Comparison of ENCODE assay signal across 10 cellular contexts in genomic region chr9:694499-695154, GRCh38.
DNase-seq lines count a peak whose midpoint lies in the region; ATAC-seq, FAIRE-seq and TF ChIP-seq lines count a peak whose summit lies in the region.
"Had no signal": no experiment of that assay in that cellular context is flagged by ENCODE, and none has a peak within 500 bp of the region (broad histone marks: within the 10 kb centered on the region; RNA-seq: fewer than 3 reads in every experiment).

No MANE protein-coding gene starts in this region.

- H3K9me3 ChIP-seq in HepG2 (ENCODE audit: low read length), result no peaks in the 10 kb centered on the region
- no peaks in the 10 kb centered on the region for H3K9me3 ChIP-seq in spleen

- H3K27me3 ChIP-seq in HepG2 (ENCODE audit: control insufficient read depth in 1 of 2, insufficient read depth in 2 of 2, low read length in 2 of 2) (no peaks in the 10 kb centered on the region), spleen (replicated peaks in 1 of 7) (no peaks in the 10 kb centered on the region)

- H3K4me1 ChIP-seq in HepG2 (ENCODE audit: insufficient read depth, low read length), result peaks cover 97% of the 10 kb centered on the region
- peaks cover 0 to 28% (median 13%) of the 10 kb centered on the region in 6 donors for H3K4me1 ChIP-seq in spleen

- no peaks in the 10 kb centered on the region for H3K36me3 Mint-ChIP-seq in chondrocyte (ENCODE audit: low read depth)
- H3K36me3 Mint-ChIP-seq: naive B cell had no signal

- H3K27ac Mint-ChIP-seq in chondrocyte (ENCODE audit: unreplicated experiment), result peak overlapping the region; percentile 96
- H3K27ac Mint-ChIP-seq: activated CD4-positive, alpha-beta T cell treated with anti-CD3 and anti-CD28 coated beads, Interleukin-2, amount 10 ng/mL, durations not matched to agents 7 days and 5 days had no signal

- CTCF ChIA-PET in HepG2 (lab: Yijun Ruan, JAX; ENCODE audit: low intra/inter-chr PET ratio, low total read pairs), result no interaction called here

- ATAC-seq in HepG2, result peak; percentile 19; the same call in 2 of the 3 replicates

- TF ChIP-seq RAD21 in HepG2 (CRISPR knock-in tag; IDR thresholded peaks at IDR 0.05), result no peak

- intact Hi-C loops in HepG2 (cut with micrococcal nuclease; ENCODE audit: unreplicated experiment), result no loop called here
- intact Hi-C loops in spleen (cut with DNase I; ENCODE audit: low total_unique reads), result no loop called here

- peak overlapping the region; percentile 59 for H3K4me2 ChIP-seq in HepG2 (ENCODE audit: low read depth, low read length)

- in situ Hi-C loops in HepG2 (cut with HindIII; ENCODE audit: extremely low pct_ligation_motif_present, low pct_unique_long_range_greater_than_20kb), result no loop called here

- H3K27ac ChIP-seq in HepG2 (ENCODE audit: extremely low read length, insufficient read depth, low read length) (peak overlapping the region; percentile 31), spleen (peak overlapping the region in 6 of 8 donors; percentile 0 to 68 (median 60))

- TF ChIP-seq EP300 in HepG2 (IDR thresholded peaks at IDR 0.05; ENCODE audit: low read depth in 2 of 2, low read length in 2 of 2), result no peak
- TF ChIP-seq EP300 in HepG2 (CRISPR knock-in tag; IDR thresholded peaks at IDR 0.05; ENCODE audit: borderline replicate concordance), result no peak

- 66% methylated on average over 5 of the region's 8 CpGs for WGBS in HepG2 (ENCODE audit: low lambda C conversion rate)
- 66 to 83% (median 78%) methylated on average over 8 of the region's 8 CpGs for WGBS in spleen, 5 donors

- H3K4me3 ChIP-seq in HepG2 (replicated peaks in 1 of 3; ENCODE audit: insufficient read depth in 1 of 3, low read depth in 2 of 3, low read length in 3 of 3) (no peak overlapping the region), spleen (peak overlapping the region in 1 of 8 donors; percentile 37)

- no peak; a peak in 1 of 4 replicates for TF ChIP-seq POLR2A in HepG2 (IDR thresholded peaks at IDR 0.05; ENCODE audit: insufficient read depth in 1 of 2, low read depth in 2 of 2, low read length in 2 of 2)
- no peak for TF ChIP-seq POLR2A in spleen (IDR thresholded peaks at IDR 0.05)

- H4K20me1 ChIP-seq in HepG2 (ENCODE audit: insufficient read depth, low read length), result peaks cover 20% of the 10 kb centered on the region; the same call in 1 of the 2 replicates

- peak overlapping the region; percentile 7; the same call in 1 of the 2 replicates for H3K9ac ChIP-seq in HepG2 (ENCODE audit: insufficient read depth, low read depth, low read length)

- H3K27me3 Mint-ChIP-seq in chondrocyte (ENCODE audit: low read depth), result no peaks in the 10 kb centered on the region

- no peaks in the 10 kb centered on the region for H3K9me3 Mint-ChIP-seq in chondrocyte (ENCODE audit: low read depth)
- H3K9me3 Mint-ChIP-seq: activated CD4-positive, alpha-beta T cell treated with anti-CD3 and anti-CD28 coated beads, Interleukin-2, amount 10 ng/mL, durations not matched to agents 7 days and 5 days had no signal

- H3K79me2 ChIP-seq in HepG2 (ENCODE audit: insufficient read depth, low read length), result peaks cover 98% of the 10 kb centered on the region

- peak; percentile 75 for DNase-seq in HPDE6-E6E7 (ENCODE audit: extremely low spot score)
- DNase-seq in chondrocyte (ENCODE audit: low spot score), result no peak
- DNase-seq in HepG2 (ENCODE audit: low spot score), result no peak
- DNase-seq in spleen, result no peak
- DNase-seq in activated CD4-positive, alpha-beta T cell treated with anti-CD3 and anti-CD28 coated beads for 1 hour, result no peak
- no peak for DNase-seq in cerebellar nuclear complex (lab: John Stamatoyannopoulos, UW)
- no peak for DNase-seq in islet precursor cell
- DNase-seq in effector CD4-positive, alpha-beta T cell, result no peak
- DNase-seq: activated CD4-positive, alpha-beta T cell treated with anti-CD3 and anti-CD28 coated beads, Interleukin-2, amount 10 ng/mL, durations not matched to agents 7 days and 5 days; naive B cell had no signal

- FAIRE-seq in HepG2 (lab: Jason Lieb, UNC), result no peak

- no peak for TF ChIP-seq CTCF in chondrocyte (IDR thresholded peaks at IDR 0.05)
- no peak for TF ChIP-seq CTCF in HepG2 (CRISPR knock-in tag; IDR thresholded peaks at IDR 0.05)
- TF ChIP-seq CTCF in spleen (IDR thresholded peaks at IDR 0.05 in 8 of 11, conservative IDR thresholded peaks at IDR 0.05 in 3 of 11), result no peak

- H3K4me3 Mint-ChIP-seq in chondrocyte (ENCODE audit: unreplicated experiment), result peak overlapping the region; percentile 69
- H3K4me3 Mint-ChIP-seq: activated CD4-positive, alpha-beta T cell treated with anti-CD3 and anti-CD28 coated beads, Interleukin-2, amount 10 ng/mL, durations not matched to agents 7 days and 5 days had no signal

- BruUV-seq in HepG2 (replicated peaks; lab: Mats Ljungman, UMichigan), result no TSS peak

- POLR2A ChIA-PET in HepG2 (lab: Yijun Ruan, JAX), result interaction anchor here (1.3 to 5.0 kb wide), 6 partner anchors 9 to 21 kb away, joined by 3 to 63 read pairs (median 14); no protein-coding TSS in a partner anchor

- peaks cover 3 to 39% of the 10 kb centered on the region in 2 experiments; a peak in 3 of 5 replicates for H3K36me3 ChIP-seq in HepG2 (replicated peaks in 1 of 2; ENCODE audit: control insufficient read depth in 1 of 2, insufficient read depth in 2 of 2, low read length in 2 of 2)
- no peaks in the 10 kb centered on the region for H3K36me3 ChIP-seq in spleen

- H3K4me1 Mint-ChIP-seq in chondrocyte (ENCODE audit: low read depth), result peaks cover 75% of the 10 kb centered on the region

- H2AFZ ChIP-seq in HepG2 (ENCODE audit: low read length), result no peak overlapping the region

TF ChIP-seq in HepG2, 621 proteins besides CTCF, POLR2A, EP300 and RAD21 (continues in another document):
- TF ChIP-seq ARID2 (CRISPR knock-in tag; IDR thresholded peaks at IDR 0.05; ENCODE audit: borderline replicate concordance) (no peak), FOSL2 (CRISPR knock-in tag; IDR thresholded peaks at IDR 0.05) (peak; percentile 2; the same call in 1 of the 2 replicates), ZNF780A (CRISPR knock-in tag; IDR thresholded peaks at IDR 0.05) (no peak), ZNF652 (CRISPR knock-in tag; IDR thresholded peaks at IDR 0.05; ENCODE audit: borderline replicate concordance, low read depth) (peak; percentile 70), HNRNPL (IDR thresholded peaks at IDR 0.05; ENCODE audit: low read depth, low read length) (0 out of 2 replicates have a peak, but pooled peaks have one; percentile 55), ZFP91 (CRISPR knock-in tag; IDR thresholded peaks at IDR 0.05; ENCODE audit: borderline replicate concordance) (peak; percentile 32; the same call in 1 of the 2 replicates), ZNF556 (CRISPR knock-in tag; IDR thresholded peaks at IDR 0.05; ENCODE audit: borderline replicate concordance) (no peak), ZNF615 (CRISPR knock-in tag; IDR thresholded peaks at IDR 0.05; ENCODE audit: borderline replicate concordance) (no peak), SCMH1 (CRISPR knock-in tag; IDR thresholded peaks at IDR 0.05; ENCODE audit: borderline replicate concordance) (no peak), ZBTB38 (CRISPR knock-in tag; IDR thresholded peaks at IDR 0.05) (peak; percentile 64), ZMAT3 (CRISPR knock-in tag; conservative IDR thresholded peaks at IDR 0.05) (no peak), ELF1 (CRISPR knock-in tag; IDR thresholded peaks at IDR 0.05) (no peak), MAF1 (CRISPR knock-in tag; IDR thresholded peaks at IDR 0.05; ENCODE audit: borderline replicate concordance) (no peak), GLMP (CRISPR knock-in tag; IDR thresholded peaks at IDR 0.05; ENCODE audit: borderline replicate concordance) (no peak), RFXAP (CRISPR knock-in tag; IDR thresholded peaks at IDR 0.05; ENCODE audit: borderline replicate concordance) (no peak), SP140L (CRISPR knock-in tag; IDR thresholded peaks at IDR 0.05; ENCODE audit: borderline replicate concordance) (no peak), ZNF280B (CRISPR knock-in tag; IDR thresholded peaks at IDR 0.05; ENCODE audit: borderline replicate concordance) (no peak)
